27 cellular contexts compared by ENCODE assay signal in the genomic region with DNA sequence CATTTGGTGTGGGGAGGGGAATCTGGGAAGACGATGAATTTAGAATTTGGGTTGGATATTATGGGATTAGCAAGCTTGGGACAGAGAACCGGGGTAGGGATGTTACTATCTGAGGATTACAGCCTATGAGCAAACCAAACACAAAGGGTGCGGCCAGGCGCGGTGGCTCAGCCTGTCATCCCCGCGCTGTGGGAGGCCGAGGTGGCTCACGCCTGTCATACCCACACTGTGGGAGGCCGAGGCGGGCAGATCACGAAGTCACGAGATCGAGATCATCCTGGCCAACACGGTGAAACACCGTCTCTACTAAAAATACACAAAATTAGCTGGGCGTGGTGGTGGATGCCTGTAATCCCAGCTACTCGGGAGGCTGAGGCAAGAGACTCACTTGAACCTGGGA.
"Had no signal": no experiment of that assay in that cellular context is flagged by ENCODE, and none has a peak within 500 bp of the region (broad histone marks: within the 10 kb centered on the region; RNA-seq: fewer than 3 reads in every experiment).

No MANE protein-coding gene starts in this region.

- DNase-seq: hypothalamus; immature natural killer cell; kidney; left colon; left lung; lower lobe of right lung; mammary epithelial cell; mesenchymal stem cell; naive thymus-derived CD8-positive, alpha-beta T cell; nucleus accumbens; pancreas; retina; right cardiac atrium; stimulated activated CD4-positive, alpha-beta T cell treated with anti-CD3 and anti-CD28 coated beads, Interleukin-12 subunit alpha, Interleukin-12 subunit beta, amount 100 ng/mL, for 4 hours; stimulated activated CD4-positive, alpha-beta T cell treated with anti-CD3 and anti-CD28 coated beads, Interleukin-15, amount 100 ng/mL, for 24 hours; stimulated activated CD4-positive, alpha-beta T cell treated with anti-CD3 and anti-CD28 coated beads, Interleukin-2, amount 100 ng/mL, for 24 hours; stimulated activated CD4-positive, alpha-beta T cell treated with anti-CD3 and anti-CD28 coated beads, Interleukin-4, amount 100 ng/mL, for 1 hour; stimulated activated naive CD4-positive, alpha-beta T cell; stomach; testis; thyroid gland; transverse colon had no signal

- H3K27me3 Mint-ChIP-seq: naive thymus-derived CD8-positive, alpha-beta T cell had no signal

- H3K27me3 ChIP-seq: left lung, pancreas, stomach, testis, thyroid gland, transverse colon, upper lobe of left lung, vagina had no signal

- H3K9me3 Mint-ChIP-seq: immature natural killer cell; naive thymus-derived CD8-positive, alpha-beta T cell had no signal

- H3K4me3 ChIP-seq: left lung, lower lobe of right lung, pancreas, prostate gland, skin epidermis, stomach, testis, thyroid gland, transverse colon, upper lobe of left lung, vagina had no signal

- H3K9me3 ChIP-seq: left lung, lower lobe of right lung, pancreas, prostate gland, stomach, testis, thyroid gland, transverse colon, upper lobe of left lung, vagina had no signal

- H3K36me3 ChIP-seq: prostate gland had no signal

- H3K4me1 ChIP-seq: left lung, lower lobe of right lung, pancreas, prostate gland, testis, thyroid gland, transverse colon, upper lobe of left lung, vagina had no signal

- H3K4me3 Mint-ChIP-seq: immature natural killer cell; naive thymus-derived CD8-positive, alpha-beta T cell had no signal

- ATAC-seq: left colon; left lung; lower lobe of right lung; naive thymus-derived CD8-positive, alpha-beta T cell; pancreas; right cardiac atrium; sciatic nerve had no signal

- H3K27ac ChIP-seq: left lung, lower lobe of right lung, pancreas, prostate gland, skin epidermis, stomach, testis, thyroid gland, transverse colon, upper lobe of left lung, vagina had no signal
